In genomic region chr5:113073629-113074034, GRCh38 we compare ENCODE assay signal across 1 cellular context.
TF ChIP-seq lines count a peak whose summit lies in the region.
"Not testable (repeated sequence)": the region's sequence is repeated elsewhere in the genome, so short reads cannot be mapped to it uniquely, and the experiment has no call there.

No MANE protein-coding gene starts in this region.

TF ChIP-seq in HepG2, 621 proteins besides CTCF, POLR2A, EP300 and RAD21 (continued from another document and continues in another):
- TF ChIP-seq HNF1A (IDR thresholded peaks at IDR 0.05; ENCODE audit: low read depth); SOX6 (IDR thresholded peaks at IDR 0.05); SOX13 (IDR thresholded peaks at IDR 0.05): not testable (repeated sequence)
- TF ChIP-seq HNF1A (CRISPR knock-in tag; IDR thresholded peaks at IDR 0.05; ENCODE audit: borderline replicate concordance) (0 out of 2 replicates have a peak, but pooled peaks have one; percentile 26), ZNF615 (CRISPR knock-in tag; IDR thresholded peaks at IDR 0.05; ENCODE audit: borderline replicate concordance) (0 out of 2 replicates have a peak, but pooled peaks have one; percentile 33), PAXIP1 (CRISPR knock-in tag; conservative IDR thresholded peaks at IDR 0.05) (peak; percentile 54), CBFB (CRISPR knock-in tag; IDR thresholded peaks at IDR 0.05) (0 out of 2 replicates have a peak, but pooled peaks have one; percentile 47), ZNF205 (CRISPR knock-in tag; IDR thresholded peaks at IDR 0.05) (0 out of 2 replicates have a peak, but pooled peaks have one; percentile 36), RXRA (CRISPR knock-in tag; IDR thresholded peaks at IDR 0.05) (0 out of 2 replicates have a peak, but pooled peaks have one; percentile 23), SOX6 (CRISPR knock-in tag; IDR thresholded peaks at IDR 0.05) (0 out of 2 replicates have a peak, but pooled peaks have one; percentile 18), KDM3A (CRISPR knock-in tag; IDR thresholded peaks at IDR 0.05; ENCODE audit: low read depth) (0 out of 2 replicates have a peak, but pooled peaks have one; percentile 58), NCOA2 (CRISPR knock-in tag; IDR thresholded peaks at IDR 0.05) (peak; percentile 41; the same call in 1 of the 2 replicates), KLF12 (CRISPR knock-in tag; IDR thresholded peaks at IDR 0.05; ENCODE audit: borderline replicate concordance) (peak; percentile 65; the same call in 1 of the 2 replicates), ZGPAT (CRISPR knock-in tag; IDR thresholded peaks at IDR 0.05) (0 out of 2 replicates have a peak, but pooled peaks have one; percentile 44), HNF4A (CRISPR knock-in tag; IDR thresholded peaks at IDR 0.05) (peak; percentile 59), SALL1 (CRISPR knock-in tag; IDR thresholded peaks at IDR 0.05) (peak; percentile 72), ZFX (CRISPR knock-in tag; IDR thresholded peaks at IDR 0.05; ENCODE audit: low read depth) (0 out of 2 replicates have a peak, but pooled peaks have one; percentile 17), ZFP91 (CRISPR knock-in tag; IDR thresholded peaks at IDR 0.05; ENCODE audit: borderline replicate concordance) (peak; percentile 50; the same call in 1 of the 2 replicates), KDM2A (CRISPR knock-in tag; IDR thresholded peaks at IDR 0.05; ENCODE audit: borderline replicate concordance, low read depth) (peak; percentile 28; the same call in 1 of the 2 replicates), HMGXB4 (CRISPR knock-in tag; IDR thresholded peaks at IDR 0.05; ENCODE audit: borderline replicate concordance in 1 of 2, low read depth in 1 of 2) (peak; percentile 22 to 46; a peak in 2 of 4 replicates), ZSCAN21 (CRISPR knock-in tag; IDR thresholded peaks at IDR 0.05; ENCODE audit: borderline replicate concordance) (0 out of 2 replicates have a peak, but pooled peaks have one; percentile 4), HOXA3 (CRISPR knock-in tag; IDR thresholded peaks at IDR 0.05) (peak; percentile 20; the same call in 1 of the 2 replicates), ZNF691 (CRISPR knock-in tag; IDR thresholded peaks at IDR 0.05; ENCODE audit: borderline replicate concordance, low read depth) (0 out of 2 replicates have a peak, but pooled peaks have one; percentile 43), MYC (CRISPR knock-in tag; IDR thresholded peaks at IDR 0.05; ENCODE audit: borderline replicate concordance) (0 out of 2 replicates have a peak, but pooled peaks have one; percentile 21), MIER3 (CRISPR knock-in tag; IDR thresholded peaks at IDR 0.05; ENCODE audit: borderline replicate concordance) (peak; percentile 57; the same call in 1 of the 2 replicates), ZFY (CRISPR knock-in tag; IDR thresholded peaks at IDR 0.05) (peak; percentile 44; the same call in 1 of the 2 replicates), SMC3 (IDR thresholded peaks at IDR 0.05; ENCODE audit: low read length) (0 out of 2 replicates have a peak, but pooled peaks have one; percentile 13), HDAC2 (CRISPR knock-in tag; IDR thresholded peaks at IDR 0.05) (peak; percentile 58; the same call in 1 of the 2 replicates), GATAD2A (CRISPR knock-in tag; IDR thresholded peaks at IDR 0.05) (peak; percentile 72), ZNF792 (CRISPR knock-in tag; IDR thresholded peaks at IDR 0.05) (peak; percentile 19; the same call in 1 of the 2 replicates), ZNF770 (CRISPR knock-in tag; IDR thresholded peaks at IDR 0.05) (0 out of 2 replicates have a peak, but pooled peaks have one; percentile 24), SOX13 (CRISPR knock-in tag; conservative IDR thresholded peaks at IDR 0.05 in 1 of 2, IDR thresholded peaks at IDR 0.05 in 1 of 2) (peak in 1 of 2 experiments; percentile 40; a peak in 1 of 4 replicates), MED1 (CRISPR knock-in tag; IDR thresholded peaks at IDR 0.05) (peak; percentile 29; the same call in 1 of the 2 replicates), ZMYM4 (CRISPR knock-in tag; IDR thresholded peaks at IDR 0.05) (peak; percentile 69), PHF8 (CRISPR knock-in tag; IDR thresholded peaks at IDR 0.05) (0 out of 2 replicates have a peak, but pooled peaks have one; percentile 29), FOXP4 (CRISPR knock-in tag; IDR thresholded peaks at IDR 0.05) (peak; percentile 38), ZNF614 (CRISPR knock-in tag; IDR thresholded peaks at IDR 0.05; ENCODE audit: borderline replicate concordance) (peak; percentile 54; the same call in 1 of the 2 replicates), ZNF644 (CRISPR knock-in tag; IDR thresholded peaks at IDR 0.05; ENCODE audit: low read depth) (peak; percentile 54; the same call in 1 of the 2 replicates), RARA (CRISPR knock-in tag; IDR thresholded peaks at IDR 0.05) (0 out of 2 replicates have a peak, but pooled peaks have one; percentile 25), KAT8 (CRISPR knock-in tag; IDR thresholded peaks at IDR 0.05) (peak; percentile 48), ZBTB7A (CRISPR knock-in tag; IDR thresholded peaks at IDR 0.05) (0 out of 2 replicates have a peak, but pooled peaks have one; percentile 17)
